1 cellular context compared by ENCODE assay signal in genomic region chr10:95268438-95268837, GRCh38.
TF ChIP-seq lines count a peak whose summit lies in the region.

No MANE protein-coding gene starts in this region.

TF ChIP-seq in H1, 55 proteins besides CTCF, POLR2A, EP300 and RAD21:
- no peak for TF ChIP-seq ASH2L (IDR thresholded peaks at IDR 0.05; ENCODE audit: low read length)
- TF ChIP-seq KDM4A (IDR thresholded peaks at IDR 0.05; ENCODE audit: low read depth, low read length, severe bottlenecking) = no peak
- TF ChIP-seq E2F6 (IDR thresholded peaks at IDR 0.05) = no peak
- TF ChIP-seq CREB1 (IDR thresholded peaks at IDR 0.05) = no peak
- no peak for TF ChIP-seq SAP30 (IDR thresholded peaks at IDR 0.05; ENCODE audit: insufficient read depth, insufficient replicate concordance, low read length)
- no peak for TF ChIP-seq SIRT6 (IDR thresholded peaks at IDR 0.05; ENCODE audit: low read length)
- no peak for TF ChIP-seq CHD1 (IDR thresholded peaks at IDR 0.05; ENCODE audit: low read depth, low read length)
- TF ChIP-seq KDM5A (IDR thresholded peaks at IDR 0.05; ENCODE audit: low read length) = no peak
- TF ChIP-seq EGR1 (IDR thresholded peaks at IDR 0.05; ENCODE audit: borderline replicate concordance, low read depth, low read length) = no peak
- no peak for TF ChIP-seq TEAD4 (IDR thresholded peaks at IDR 0.05; ENCODE audit: low read depth, low read length)
- no peak for TF ChIP-seq EZH2 (IDR thresholded peaks at IDR 0.05; ENCODE audit: low read depth, low read length, severe bottlenecking)
